29 cellular contexts compared by ENCODE assay signal in the genomic region with DNA sequence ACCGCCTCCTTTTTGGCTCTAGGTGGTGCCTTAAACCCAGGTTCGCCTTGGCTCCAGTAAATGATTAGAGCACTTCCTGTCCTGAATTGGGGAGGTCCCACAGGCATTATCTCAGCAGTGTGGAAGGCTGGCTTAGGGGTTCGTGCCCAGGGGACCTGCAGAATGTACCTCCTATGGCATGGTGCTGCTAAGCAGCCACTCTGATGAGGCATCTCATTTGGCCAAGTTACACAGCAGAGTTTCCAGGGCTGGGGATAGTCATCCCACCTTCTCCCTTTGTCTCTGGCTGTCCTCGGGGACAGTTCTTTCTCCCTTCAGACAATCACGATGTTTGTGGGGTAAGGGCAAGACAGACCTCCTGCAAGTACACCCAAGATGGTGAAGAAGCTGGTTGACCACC.
"Had no signal": no experiment of that assay in that cellular context is flagged by ENCODE, and none has a peak within 500 bp of the region (broad histone marks: within the 10 kb centered on the region; RNA-seq: fewer than 3 reads in every experiment).

No MANE protein-coding gene starts in this region.

- H3K4me3 ChIP-seq: stomach, suprapubic skin, testis, thoracic aorta, thyroid gland, tibial artery, tibial nerve, transverse colon, upper lobe of left lung, upper lobe of right lung, uterus, vagina had no signal

- H3K36me3 Mint-ChIP-seq: stimulated activated effector memory CD8-positive, alpha-beta T cell treated with anti-CD3 and anti-CD28 coated beads, Interleukin-12 subunit alpha, Interleukin-12 subunit beta, amount 100 ng/mL, for 72 hours; stimulated activated memory B cell treated with anti-CD40 and anti-IgM and Interleukin-4, amounts not matched to agents 10 μg/mL and 1 μg/mL and 100 μg/mL, for 72 hours; stimulated activated naive B cell treated with anti-CD40 and anti-IgM and Interleukin-4, amounts not matched to agents 10 μg/mL and 1 μg/mL and 100 μg/mL, for 72 hours; type B pancreatic cell had no signal

- H3K36me3 ChIP-seq: stomach, suprapubic skin, thoracic aorta, thyroid gland, tibial artery, tibial nerve, transverse colon, upper lobe of left lung, upper lobe of right lung, uterus, vagina had no signal

- H3K27me3 ChIP-seq: suprapubic skin, testis, thyroid gland, tibial artery, tibial nerve, transverse colon, upper lobe of left lung, upper lobe of right lung, uterus, vagina had no signal

- H3K9me3 Mint-ChIP-seq: stimulated activated effector memory CD8-positive, alpha-beta T cell treated with anti-CD3 and anti-CD28 coated beads, Interleukin-12 subunit alpha, Interleukin-12 subunit beta, amount 100 ng/mL, for 72 hours; stimulated activated memory B cell treated with anti-CD40 and anti-IgM and Interleukin-4, amounts not matched to agents 10 μg/mL and 1 μg/mL and 100 μg/mL, for 72 hours; stimulated activated naive B cell treated with anti-CD40 and anti-IgM and Interleukin-4, amounts not matched to agents 10 μg/mL and 1 μg/mL and 100 μg/mL, for 72 hours; stimulated activated naive CD8-positive, alpha-beta T cell treated with anti-CD3 and anti-CD28 coated beads, Interleukin-15, amount 100 ng/mL, for 72 hours; stimulated activated naive CD8-positive, alpha-beta T cell treated with anti-CD3 and anti-CD28 coated beads, Interleukin-15, Interleukin-2, amounts not matched to agents 100 ng/mL and 50 ng/mL, for 24 hours; type B pancreatic cell had no signal

- H3K27ac Mint-ChIP-seq: stimulated activated effector memory CD8-positive, alpha-beta T cell treated with anti-CD3 and anti-CD28 coated beads, Interleukin-12 subunit alpha, Interleukin-12 subunit beta, amount 100 ng/mL, for 72 hours; stimulated activated memory B cell treated with anti-CD40 and anti-IgM and Interleukin-4, amounts not matched to agents 10 μg/mL and 1 μg/mL and 100 μg/mL, for 72 hours; stimulated activated naive B cell treated with anti-CD40 and anti-IgM and Interleukin-4, amounts not matched to agents 10 μg/mL and 1 μg/mL and 100 μg/mL, for 72 hours; stimulated activated naive CD8-positive, alpha-beta T cell treated with anti-CD3 and anti-CD28 coated beads, Interleukin-15, amount 100 ng/mL, for 72 hours; stimulated activated naive CD8-positive, alpha-beta T cell treated with anti-CD3 and anti-CD28 coated beads, Interleukin-15, Interleukin-2, amounts not matched to agents 100 ng/mL and 50 ng/mL, for 24 hours; type B pancreatic cell had no signal

- H3K27ac ChIP-seq: stomach, suprapubic skin, testis, thoracic aorta, thyroid gland, tibial artery, tibial nerve, transverse colon, upper lobe of left lung, upper lobe of right lung, uterus, vagina had no signal

- FAIRE-seq: urothelium cell line had no signal

- DNase-seq: stimulated activated CD4-positive, alpha-beta T cell treated with anti-CD3 and anti-CD28 coated beads, Interleukin-2, amount 100 ng/mL, for 48 hours; stimulated activated CD4-positive, alpha-beta T cell treated with anti-CD3 and anti-CD28 coated beads, Interleukin-4, amount 100 ng/mL, for 1 hour; stimulated activated CD4-positive, alpha-beta T cell treated with anti-CD3 and anti-CD28 coated beads, Interleukin-4, amount 100 ng/mL, for 24 hours; stimulated activated CD4-positive, alpha-beta T cell treated with anti-CD3 and anti-CD28 coated beads, Interleukin-4, amount 100 ng/mL, for 4 hours; stimulated activated CD8-positive, alpha-beta memory T cell treated with anti-CD3 and anti-CD28 coated beads, Interleukin-4, amount 100 ng/mL, for 48 hours; stimulated activated naive B cell treated with anti-CD40 and anti-IgM and Interleukin-4, amounts not matched to agents 10 μg/mL and 1 μg/mL and 100 μg/mL, for 72 hours; stimulated activated naive CD4-positive, alpha-beta T cell; stimulated activated naive CD4-positive, alpha-beta T cell treated with Interleukin-2 at 50 U/mL for 16 hours; stimulated activated naive CD8-positive, alpha-beta T cell treated with anti-CD3 and anti-CD28 coated beads, Interleukin-15, amount 100 ng/mL, for 72 hours; stimulated activated naive CD8-positive, alpha-beta T cell treated with anti-CD3 and anti-CD28 coated beads, Interleukin-15, Interleukin-2, amounts not matched to agents 100 U/mL and 50 U/mL, for 24 hours; stomach; substantia nigra; testis; thyroid gland; tibial artery; transverse colon; trophoblast cell; upper lobe of right lung; uterus had no signal

- H3K9me3 ChIP-seq: stomach, suprapubic skin, testis, thoracic aorta, thyroid gland, tibial artery, transverse colon, upper lobe of left lung, upper lobe of right lung, uterus, vagina had no signal

- H3K4me3 Mint-ChIP-seq: stimulated activated effector memory CD8-positive, alpha-beta T cell treated with anti-CD3 and anti-CD28 coated beads, Interleukin-12 subunit alpha, Interleukin-12 subunit beta, amount 100 ng/mL, for 72 hours; stimulated activated memory B cell treated with anti-CD40 and anti-IgM and Interleukin-4, amounts not matched to agents 10 μg/mL and 1 μg/mL and 100 μg/mL, for 72 hours; stimulated activated naive B cell treated with anti-CD40 and anti-IgM and Interleukin-4, amounts not matched to agents 10 μg/mL and 1 μg/mL and 100 μg/mL, for 72 hours; stimulated activated naive CD8-positive, alpha-beta T cell treated with anti-CD3 and anti-CD28 coated beads, Interleukin-15, amount 100 ng/mL, for 72 hours; stimulated activated naive CD8-positive, alpha-beta T cell treated with anti-CD3 and anti-CD28 coated beads, Interleukin-15, Interleukin-2, amounts not matched to agents 100 ng/mL and 50 ng/mL, for 24 hours; type B pancreatic cell had no signal

- H3K4me1 Mint-ChIP-seq: stimulated activated effector memory CD8-positive, alpha-beta T cell treated with anti-CD3 and anti-CD28 coated beads, Interleukin-12 subunit alpha, Interleukin-12 subunit beta, amount 100 ng/mL, for 72 hours; stimulated activated memory B cell treated with anti-CD40 and anti-IgM and Interleukin-4, amounts not matched to agents 10 μg/mL and 1 μg/mL and 100 μg/mL, for 72 hours; stimulated activated naive B cell treated with anti-CD40 and anti-IgM and Interleukin-4, amounts not matched to agents 10 μg/mL and 1 μg/mL and 100 μg/mL, for 72 hours; stimulated activated naive CD8-positive, alpha-beta T cell treated with anti-CD3 and anti-CD28 coated beads, Interleukin-15, amount 100 ng/mL, for 72 hours had no signal

- ATAC-seq: stimulated activated effector memory CD8-positive, alpha-beta T cell treated with anti-CD3 and anti-CD28 coated beads, Interleukin-12 subunit alpha, Interleukin-12 subunit beta, amount 100 ng/mL, for 72 hours; stimulated activated memory B cell treated with anti-CD40 and anti-IgM and Interleukin-4, amounts not matched to agents 10 μg/mL and 1 μg/mL and 100 μg/mL, for 72 hours; stimulated activated naive B cell treated with anti-CD40 and anti-IgM and Interleukin-4, amounts not matched to agents 10 μg/mL and 1 μg/mL and 100 μg/mL, for 72 hours; stimulated activated naive CD8-positive, alpha-beta T cell treated with anti-CD3 and anti-CD28 coated beads, Interleukin-15, amount 100 ng/mL, for 72 hours; stimulated activated naive CD8-positive, alpha-beta T cell treated with anti-CD3 and anti-CD28 coated beads, Interleukin-15, Interleukin-2, amounts not matched to agents 100 U/mL and 50 U/mL, for 24 hours; upper lobe of right lung had no signal

- H3K4me1 ChIP-seq: stomach, suprapubic skin, testis, thyroid gland, tibial artery, tibial nerve, transverse colon, upper lobe of left lung, upper lobe of right lung, uterus, vagina had no signal

- H3K27me3 Mint-ChIP-seq: stimulated activated naive B cell treated with anti-CD40 and anti-IgM and Interleukin-4, amounts not matched to agents 10 μg/mL and 1 μg/mL and 100 μg/mL, for 72 hours had no signal
